In the genomic region with DNA sequence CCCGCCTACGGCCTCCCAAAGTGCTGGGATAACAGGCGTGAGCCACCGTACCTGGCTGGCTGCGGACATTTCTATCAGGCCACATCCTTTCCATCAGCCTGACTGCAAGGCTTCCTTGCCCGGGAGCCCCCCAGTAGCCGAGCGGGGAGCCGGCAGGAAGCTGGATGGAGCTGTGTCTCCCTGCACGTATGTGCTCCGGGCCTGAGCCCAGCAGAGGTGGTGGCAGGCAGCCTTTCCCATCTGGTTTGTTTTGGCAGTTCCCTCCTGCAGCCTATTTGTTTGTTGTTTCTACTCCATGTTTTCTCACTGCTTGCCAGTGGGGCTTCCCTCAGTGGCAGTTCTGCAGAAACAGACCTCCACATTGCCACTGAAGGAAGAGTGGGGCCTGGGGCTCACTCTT, we compare ENCODE assay signal across 21 cellular contexts. TPM values are rescaled to one million over a fixed set of nuclear protein-coding genes. Genes with fewer than 3 reads are reported as not detected.
DNase-seq lines count a peak whose midpoint lies in the region; ATAC-seq, FAIRE-seq and TF ChIP-seq lines count a peak whose summit lies in the region.
"Had no signal": no experiment of that assay in that cellular context is flagged by ENCODE, and none has a peak within 500 bp of the region (broad histone marks: within the 10 kb centered on the region; RNA-seq: fewer than 3 reads in every experiment).

No MANE protein-coding gene starts in this region.

- H3K36me3 ChIP-seq in liver (ENCODE audit: control insufficient read depth in 4 of 4, insufficient read depth in 3 of 4, low read depth in 1 of 4, low read length in 3 of 4) (no peaks in the 10 kb centered on the region), HepG2 (replicated peaks in 1 of 2; ENCODE audit: control insufficient read depth in 1 of 2, insufficient read depth in 2 of 2, low read length in 2 of 2) (no peaks in the 10 kb centered on the region), right lobe of liver (no peaks in the 10 kb centered on the region)

- H3K9me3 ChIP-seq in liver (ENCODE audit: control insufficient read depth in 4 of 4, low read length in 3 of 4) = no peaks in the 10 kb centered on the region
- H3K9me3 ChIP-seq in HepG2 (ENCODE audit: low read length) = no peaks in the 10 kb centered on the region
- H3K9me3 ChIP-seq in right lobe of liver = no peaks in the 10 kb centered on the region
- H3K9me3 ChIP-seq: BE2C, Caco-2, SK-N-SH had no signal

- CTCF ChIA-PET in HepG2 (lab: Yijun Ruan, JAX; ENCODE audit: low intra/inter-chr PET ratio, low total read pairs) = no interaction called here

- H3K36me3 Mint-ChIP-seq in activated T-cell treated with anti-CD3 and anti-CD28 coated beads, Interleukin-2, amount 50 U/mL, for 4 hours (ENCODE audit: insufficient read depth) = peaks cover 4% of the 10 kb centered on the region
- H3K36me3 Mint-ChIP-seq: CD4-positive, CD25-positive, alpha-beta regulatory T cell had no signal

- TF ChIP-seq POLR2A in HepG2 (IDR thresholded peaks at IDR 0.05; ENCODE audit: insufficient read depth in 1 of 2, low read depth in 2 of 2, low read length in 2 of 2) (no peak), right lobe of liver (IDR thresholded peaks at IDR 0.05) (no peak), lower leg skin (IDR thresholded peaks at IDR 0.05) (no peak)

- H3K4me1 Mint-ChIP-seq in activated T-cell treated with anti-CD3 and anti-CD28 coated beads, Interleukin-2, amount 50 U/mL, for 4 hours (ENCODE audit: low read depth) = peaks cover 12% of the 10 kb centered on the region

- peaks cover 15% of the 10 kb centered on the region for H3K79me2 ChIP-seq in HepG2 (ENCODE audit: insufficient read depth, low read length)

- intact Hi-C loops in HepG2 (cut with micrococcal nuclease; ENCODE audit: unreplicated experiment) = no loop called here
- intact Hi-C loops in right lobe of liver (cut with DNase I) = loop anchor here in 1 of 2 donors (10.0 kb wide), 1 partner anchor 143 kb away; the partner anchor contains the start of gene SLC12A9
- intact Hi-C loops in lower leg skin (cut with DNase I; ENCODE audit: low total_unique reads) = no loop called here

- no TSS peak for BruUV-seq in HepG2 (replicated peaks; lab: Mats Ljungman, UMichigan)

- no peaks in the 10 kb centered on the region for H3K27me3 ChIP-seq in liver (ENCODE audit: control insufficient read depth in 4 of 4, insufficient read depth in 4 of 4, low read length in 3 of 4)
- H3K27me3 ChIP-seq in HepG2 (ENCODE audit: control insufficient read depth in 1 of 2, insufficient read depth in 2 of 2, low read length in 2 of 2) = no peaks in the 10 kb centered on the region
- H3K27me3 ChIP-seq in right lobe of liver = no peaks in the 10 kb centered on the region
- H3K27me3 ChIP-seq: BE2C had no signal

- WGBS in liver = 55% methylated on average over 11 of the region's 11 CpGs
- 93% methylated on average over 9 of the region's 11 CpGs for WGBS in HepG2 (ENCODE audit: low lambda C conversion rate)
- WGBS in right lobe of liver (ENCODE audit: insufficient coverage, low coverage, low lambda C conversion rate, missing lambda C conversion rate) = 57% methylated on average over 4 of the region's 11 CpGs
- WGBS in lower leg skin, 2 donors = 82 to 86% methylated on average over 11 of the region's 11 CpGs

- no peak for FAIRE-seq in HepG2 (lab: Jason Lieb, UNC)
- FAIRE-seq: G401.6 had no signal

- H3K27me3 Mint-ChIP-seq in activated T-cell treated with anti-CD3 and anti-CD28 coated beads, Interleukin-2, amount 50 U/mL, for 4 hours (ENCODE audit: low read depth) = no peaks in the 10 kb centered on the region

- H3K4me3 ChIP-seq in liver (ENCODE audit: low read depth in 1 of 3, low read length in 3 of 3) = no peak overlapping the region
- no peak overlapping the region for H3K4me3 ChIP-seq in HepG2 (replicated peaks in 1 of 3; ENCODE audit: insufficient read depth in 1 of 3, low read depth in 2 of 3, low read length in 3 of 3)
- H3K4me3 ChIP-seq in right lobe of liver = no peak overlapping the region
- H3K4me3 ChIP-seq in lower leg skin (ENCODE audit: low read depth, poor library complexity, severe bottlenecking) = no peak overlapping the region

- DNase-seq in HepG2 (ENCODE audit: low spot score) (no peak), right lobe of liver (peak in 2 of 3 donors; percentile 70 to 76), lower leg skin (ENCODE audit: low spot score in 2 of 2) (no peak), NCI-H2029 treated with DMSO at 0.1 percent for 48 hours (lab: John Stamatoyannopoulos, UW) (no peak)
- no peak for DNase-seq in activated T-cell treated with anti-CD3 and anti-CD28 coated beads, Interleukin-2, amount 50 U/mL, for 4 hours
- DNase-seq: BE2C; Caco-2; CD4-positive, CD25-positive, alpha-beta regulatory T cell; KBM-7; NCI-H1105 treated with DMSO at 0.1 percent for 48 hours; NCI-H187; NCI-H2227 treated with DMSO at 0.1 percent for 48 hours; NCI-H510A treated with DMSO at 0.1 percent for 48 hours; NCI-H774; OCI-M1; SHP77 treated with DMSO at 0.1 percent for 48 hours; SK-N-SH had no signal

- H2AFZ ChIP-seq in HepG2 (ENCODE audit: low read length) = no peak overlapping the region

- POLR2A ChIA-PET in HepG2 (lab: Yijun Ruan, JAX) = no interaction called here

- TF ChIP-seq CTCF in liver (IDR thresholded peaks at IDR 0.05; ENCODE audit: low read depth, low read length, missing input control) (no peak), HepG2 (CRISPR knock-in tag; IDR thresholded peaks at IDR 0.05) (no peak), right lobe of liver (IDR thresholded peaks at IDR 0.05) (no peak), lower leg skin (IDR thresholded peaks at IDR 0.05) (no peak)

- no peaks in the 10 kb centered on the region for H4K20me1 ChIP-seq in HepG2 (ENCODE audit: insufficient read depth, low read length)

- TF ChIP-seq EP300 in HepG2 (IDR thresholded peaks at IDR 0.05; ENCODE audit: low read depth in 2 of 2, low read length in 2 of 2) (no peak), HepG2 (CRISPR knock-in tag; IDR thresholded peaks at IDR 0.05; ENCODE audit: borderline replicate concordance) (no peak)

- H3K9me3 Mint-ChIP-seq in activated T-cell treated with anti-CD3 and anti-CD28 coated beads, Interleukin-2, amount 50 U/mL, for 4 hours = no peaks in the 10 kb centered on the region
- H3K9me3 Mint-ChIP-seq: CD4-positive, CD25-positive, alpha-beta regulatory T cell had no signal

- no peak overlapping the region for H3K4me2 ChIP-seq in HepG2 (ENCODE audit: low read depth, low read length)
- H3K4me2 ChIP-seq: SK-N-SH had no signal

- TF ChIP-seq RAD21 in liver (IDR thresholded peaks at IDR 0.05) = no peak
- no peak for TF ChIP-seq RAD21 in HepG2 (CRISPR knock-in tag; IDR thresholded peaks at IDR 0.05)

- H3K4me1 ChIP-seq in liver (ENCODE audit: control insufficient read depth in 4 of 4, insufficient read depth in 4 of 4, low read length in 3 of 4) (peaks cover 8 to 36% (median 19%) of the 10 kb centered on the region in 4 donors), HepG2 (ENCODE audit: insufficient read depth, low read length) (peaks cover 20% of the 10 kb centered on the region), right lobe of liver (peaks cover 0 to 39% (median 12%) of the 10 kb centered on the region in 4 donors)
- H3K4me1 ChIP-seq: BE2C had no signal

- H3K4me3 Mint-ChIP-seq in activated T-cell treated with anti-CD3 and anti-CD28 coated beads, Interleukin-2, amount 50 U/mL, for 4 hours = no peak overlapping the region
- H3K4me3 Mint-ChIP-seq: CD4-positive, CD25-positive, alpha-beta regulatory T cell had no signal

- peak overlapping the region; percentile 62 to 79 for H3K27ac ChIP-seq in liver (ENCODE audit: low read depth in 1 of 2, low read length in 2 of 2)
- no peak overlapping the region for H3K27ac ChIP-seq in HepG2 (ENCODE audit: extremely low read length, insufficient read depth, low read length)
- H3K27ac ChIP-seq in right lobe of liver = no peak overlapping the region

- in situ Hi-C loops in HepG2 (cut with HindIII; ENCODE audit: extremely low pct_ligation_motif_present, low pct_unique_long_range_greater_than_20kb) = no loop called here

- ATAC-seq in HepG2 = no peak
- ATAC-seq in right lobe of liver = peak; percentile 68 to 86 (median 78)
- ATAC-seq in activated T-cell treated with anti-CD3 and anti-CD28 coated beads, Interleukin-2, amount 50 U/mL, for 4 hours = no peak

- H3K9ac ChIP-seq in liver (ENCODE audit: low read depth in 1 of 2, low read length in 2 of 2) = no peak overlapping the region
- no peak overlapping the region for H3K9ac ChIP-seq in HepG2 (ENCODE audit: insufficient read depth, low read depth, low read length)
- H3K9ac ChIP-seq: SK-N-SH had no signal

RNA-seq across cellular contexts. Expression of gene POP7, which starts 5.4 kb away (rescaled TPM):
- 10 to 100 TPM; 19.1 to 36.6 TPM for total RNA-seq in liver
- polyA plus RNA-seq in liver = 10 to 100 TPM; 31.1 to 40.1 TPM
- 91.1 and 91.5 TPM in 2 replicates for total RNA-seq in HepG2 (2016; rRNA removed; fragmentation: Illumina TruSeq; extraction: Trizol)
- total RNA-seq in HepG2 (2016; cell fraction: cytosol; rRNA removed; fragmentation: Illumina TruSeq; extraction: Trizol; ENCODE audit: low read depth) = 80.9 and 134 TPM in 2 replicates
- total RNA-seq in HepG2 (2016; cell fraction: insoluble cytoplasmic fraction; rRNA removed; fragmentation: Illumina TruSeq; extraction: Trizol) = 88.0 and 96.3 TPM in 2 replicates
- 82.0 and 130 TPM in 2 replicates for total RNA-seq in HepG2 (2016; cell fraction: membrane; rRNA removed; fragmentation: Illumina TruSeq; extraction: Trizol)
- 30.9 and 33.0 TPM in 2 replicates for total RNA-seq in HepG2 (2016; cell fraction: nucleus; rRNA removed; fragmentation: Illumina TruSeq; extraction: Trizol)
- polyA plus RNA-seq in HepG2 (2011; rRNA removed) = 63.9 and 70.6 TPM in 2 replicates
- 59.0 and 91.7 TPM in 2 replicates for polyA plus RNA-seq in HepG2 (2011; cell fraction: cytosol; rRNA removed)
- polyA plus RNA-seq in HepG2 (2011; cell fraction: nucleus; rRNA removed) = 30.7 and 33.6 TPM in 2 replicates
- 35.3 and 43.7 TPM in 2 replicates for polyA plus RNA-seq in HepG2 (2012)
- polyA plus RNA-seq in HepG2 (2016; cell fraction: cytosol; fragmentation: Illumina TruSeq; extraction: Trizol; ENCODE audit: low read depth) = 72.9 and 135 TPM in 2 replicates
- 95.2 and 106 TPM in 2 replicates for polyA plus RNA-seq in HepG2 (2016; cell fraction: insoluble cytoplasmic fraction; fragmentation: Illumina TruSeq; extraction: Trizol; ENCODE audit: low read depth)
- polyA plus RNA-seq in HepG2 (2016; cell fraction: membrane; fragmentation: Illumina TruSeq; extraction: Trizol; ENCODE audit: low read depth) = 75.0 and 120 TPM in 2 replicates
- 59.0 and 71.0 TPM in 2 replicates for polyA plus RNA-seq in HepG2 (2016; cell fraction: nucleus; fragmentation: Illumina TruSeq; extraction: Trizol; ENCODE audit: insufficient read depth, low read depth)
- polyA minus RNA-seq in HepG2 (2011; rRNA and poly(A)+ RNA removed; ENCODE audit: low replicate concordance) = 32.0 and 34.2 TPM in 2 replicates
- polyA minus RNA-seq in HepG2 (2011; cell fraction: cytosol; rRNA and poly(A)+ RNA removed) = 21.5 and 21.6 TPM in 2 replicates
- 4.5 and 5.0 TPM in 2 replicates for polyA minus RNA-seq in HepG2 (2011; cell fraction: nucleus; rRNA and poly(A)+ RNA removed)
- total RNA-seq in right lobe of liver = 10 to 100 TPM; 13.0 to 52.2 (median 29.2) TPM
- total RNA-seq in lower leg skin = 10 to 100 TPM; 51.3 to 72.7 (median 70.3) TPM
- 100 to 1,000 TPM in 1 of 3 donors, 10 to 100 TPM in 2; 77.3 to 106 (median 85.9) TPM for total RNA-seq in activated T-cell treated with anti-CD3 and anti-CD28 coated beads, Interleukin-2, amount 50 U/mL, for 4 hours

RNA-seq across cellular contexts. Expression of gene EPO, which starts 8.9 kb away (rescaled TPM):
- total RNA-seq in liver (1 to 10 TPM; 1.3 to 1.5 TPM), HepG2 (2016; rRNA removed; fragmentation: Illumina TruSeq; extraction: Trizol) (9.9 and 10.3 TPM in 2 replicates), right lobe of liver (10 to 100 TPM in 3 of 6 experiments, 1 to 10 TPM in 1, under 1 TPM in 2; 0.20 to 84.5 (median 12.7) TPM), lower leg skin (under 1 TPM in 2 of 4 donors, not detected in 2; 0.17 to 0.25 TPM)
- polyA plus RNA-seq in liver (10 to 100 TPM in 1 of 2 donors, 1 to 10 TPM in 1; 5.3 to 22.9 TPM), HepG2 (2011; rRNA removed) (25.7 and 26.2 TPM in 2 replicates)
- total RNA-seq in HepG2 (2016; cell fraction: cytosol; rRNA removed; fragmentation: Illumina TruSeq; extraction: Trizol; ENCODE audit: low read depth) = 10.8 and 15.4 TPM in 2 replicates
- 9.7 and 9.8 TPM in 2 replicates for total RNA-seq in HepG2 (2016; cell fraction: insoluble cytoplasmic fraction; rRNA removed; fragmentation: Illumina TruSeq; extraction: Trizol)
- total RNA-seq in HepG2 (2016; cell fraction: membrane; rRNA removed; fragmentation: Illumina TruSeq; extraction: Trizol) = 16.5 and 20.1 TPM in 2 replicates
- 5.3 and 6.7 TPM in 2 replicates for total RNA-seq in HepG2 (2016; cell fraction: nucleus; rRNA removed; fragmentation: Illumina TruSeq; extraction: Trizol)
- polyA plus RNA-seq in HepG2 (2011; cell fraction: cytosol; rRNA removed) = 19.8 and 27.3 TPM in 2 replicates
- polyA plus RNA-seq in HepG2 (2011; cell fraction: nucleus; rRNA removed) = 19.5 and 22.2 TPM in 2 replicates
- 8.8 and 13.8 TPM in 2 replicates for polyA plus RNA-seq in HepG2 (2012)
- polyA plus RNA-seq in HepG2 (2016; cell fraction: cytosol; fragmentation: Illumina TruSeq; extraction: Trizol; ENCODE audit: low read depth) = 12.3 and 15.4 TPM in 2 replicates
- 10.0 and 11.4 TPM in 2 replicates for polyA plus RNA-seq in HepG2 (2016; cell fraction: insoluble cytoplasmic fraction; fragmentation: Illumina TruSeq; extraction: Trizol; ENCODE audit: low read depth)
- 14.8 and 16.9 TPM in 2 replicates for polyA plus RNA-seq in HepG2 (2016; cell fraction: membrane; fragmentation: Illumina TruSeq; extraction: Trizol; ENCODE audit: low read depth)
- polyA plus RNA-seq in HepG2 (2016; cell fraction: nucleus; fragmentation: Illumina TruSeq; extraction: Trizol; ENCODE audit: insufficient read depth, low read depth) = 13.7 and 14.3 TPM in 2 replicates
- polyA minus RNA-seq in HepG2 (2011; rRNA and poly(A)+ RNA removed; ENCODE audit: low replicate concordance) = 17.8 TPM in 1 of 2 replicates, not detected in the other
- 10.0 and 11.1 TPM in 2 replicates for polyA minus RNA-seq in HepG2 (2011; cell fraction: cytosol; rRNA and poly(A)+ RNA removed)
- 2.6 and 3.1 TPM in 2 replicates for polyA minus RNA-seq in HepG2 (2011; cell fraction: nucleus; rRNA and poly(A)+ RNA removed)
- not detected for total RNA-seq in activated T-cell treated with anti-CD3 and anti-CD28 coated beads, Interleukin-2, amount 50 U/mL, for 4 hours
- total RNA-seq: A172; CD4-positive, CD25-positive, alpha-beta regulatory T cell; RPMI7951 had no signal
- polyA plus RNA-seq: SK-N-SH had no signal

RNA-seq across cellular contexts. Expression of gene GIGYF1, which starts 17.3 kb away (rescaled TPM):
- total RNA-seq in liver = 10 to 100 TPM; 12.7 TPM
- polyA plus RNA-seq in liver = 1 to 10 TPM; 6.8 to 7.5 TPM
- total RNA-seq in HepG2 (2016; rRNA removed; fragmentation: Illumina TruSeq; extraction: Trizol) = 6.4 and 16.1 TPM in 2 replicates
- total RNA-seq in HepG2 (2016; cell fraction: cytosol; rRNA removed; fragmentation: Illumina TruSeq; extraction: Trizol; ENCODE audit: low read depth) = 1.1 TPM in 2 replicates
- total RNA-seq in HepG2 (2016; cell fraction: insoluble cytoplasmic fraction; rRNA removed; fragmentation: Illumina TruSeq; extraction: Trizol) = 5.2 and 15.6 TPM in 2 replicates
- 2.5 and 3.1 TPM in 2 replicates for total RNA-seq in HepG2 (2016; cell fraction: membrane; rRNA removed; fragmentation: Illumina TruSeq; extraction: Trizol)
- total RNA-seq in HepG2 (2016; cell fraction: nucleus; rRNA removed; fragmentation: Illumina TruSeq; extraction: Trizol) = 20.9 and 26.7 TPM in 2 replicates
- polyA plus RNA-seq in HepG2 (2011; rRNA removed) = 7.6 and 10.2 TPM in 2 replicates
- 2.9 and 4.4 TPM in 2 replicates for polyA plus RNA-seq in HepG2 (2011; cell fraction: cytosol; rRNA removed)
- polyA plus RNA-seq in HepG2 (2011; cell fraction: nucleus; rRNA removed) = 109 and 136 TPM in 2 replicates
- polyA plus RNA-seq in HepG2 (2012) = 14.6 and 15.7 TPM in 2 replicates
- polyA plus RNA-seq in HepG2 (2016; cell fraction: cytosol; fragmentation: Illumina TruSeq; extraction: Trizol; ENCODE audit: low read depth) = 0.49 and 0.50 TPM in 2 replicates
- polyA plus RNA-seq in HepG2 (2016; cell fraction: insoluble cytoplasmic fraction; fragmentation: Illumina TruSeq; extraction: Trizol; ENCODE audit: low read depth) = 4.7 and 6.6 TPM in 2 replicates
- polyA plus RNA-seq in HepG2 (2016; cell fraction: membrane; fragmentation: Illumina TruSeq; extraction: Trizol; ENCODE audit: low read depth) = 1.2 and 1.8 TPM in 2 replicates
- polyA plus RNA-seq in HepG2 (2016; cell fraction: nucleus; fragmentation: Illumina TruSeq; extraction: Trizol; ENCODE audit: insufficient read depth, low read depth) = 82.9 and 91.2 TPM in 2 replicates
- polyA minus RNA-seq in HepG2 (2011; rRNA and poly(A)+ RNA removed; ENCODE audit: low replicate concordance) = 10.8 and 12.0 TPM in 2 replicates
- 5.3 and 5.8 TPM in 2 replicates for polyA minus RNA-seq in HepG2 (2011; cell fraction: cytosol; rRNA and poly(A)+ RNA removed)
- 29.1 and 35.3 TPM in 2 replicates for polyA minus RNA-seq in HepG2 (2011; cell fraction: nucleus; rRNA and poly(A)+ RNA removed)
- 10 to 100 TPM in 4 of 6 experiments, 1 to 10 TPM in 2; 6.6 to 25.1 (median 15.5) TPM for total RNA-seq in right lobe of liver
- total RNA-seq in lower leg skin = 10 to 100 TPM; 34.9 to 56.6 (median 40.0) TPM
- total RNA-seq in activated T-cell treated with anti-CD3 and anti-CD28 coated beads, Interleukin-2, amount 50 U/mL, for 4 hours = 10 to 100 TPM; 56.2 to 88.3 (median 58.0) TPM

RNA-seq across cellular contexts. Expression of gene ZAN, which starts 22.0 kb away (rescaled TPM):
- under 1 TPM in 1 of 2 donors, not detected in 1; under 0.01 TPM for total RNA-seq in liver
- polyA plus RNA-seq in liver = under 1 TPM in 1 of 2 donors, not detected in 1; 0.08 TPM
- total RNA-seq in HepG2 (2016; rRNA removed; fragmentation: Illumina TruSeq; extraction: Trizol) = 0.02 and 0.08 TPM in 2 replicates
- total RNA-seq in HepG2 (2016; cell fraction: cytosol; rRNA removed; fragmentation: Illumina TruSeq; extraction: Trizol; ENCODE audit: low read depth) = 0.09 and 0.10 TPM in 2 replicates
- total RNA-seq in HepG2 (2016; cell fraction: insoluble cytoplasmic fraction; rRNA removed; fragmentation: Illumina TruSeq; extraction: Trizol) = 0.04 TPM in 2 replicates
- 0.03 and 0.06 TPM in 2 replicates for total RNA-seq in HepG2 (2016; cell fraction: membrane; rRNA removed; fragmentation: Illumina TruSeq; extraction: Trizol)
- total RNA-seq in HepG2 (2016; cell fraction: nucleus; rRNA removed; fragmentation: Illumina TruSeq; extraction: Trizol) = 0.06 TPM in 2 replicates
- polyA plus RNA-seq in HepG2 (2011; rRNA removed) = 0.09 and 0.14 TPM in 2 replicates
- polyA plus RNA-seq in HepG2 (2011; cell fraction: cytosol; rRNA removed) = 0.07 and 0.08 TPM in 2 replicates
- polyA plus RNA-seq in HepG2 (2011; cell fraction: nucleus; rRNA removed) = 0.55 and 0.66 TPM in 2 replicates
- polyA plus RNA-seq in HepG2 (2012) = 0.13 and 0.23 TPM in 2 replicates
- 0.05 TPM in 2 replicates for polyA plus RNA-seq in HepG2 (2016; cell fraction: cytosol; fragmentation: Illumina TruSeq; extraction: Trizol; ENCODE audit: low read depth)
- polyA plus RNA-seq in HepG2 (2016; cell fraction: insoluble cytoplasmic fraction; fragmentation: Illumina TruSeq; extraction: Trizol; ENCODE audit: low read depth) = 0.05 and 0.12 TPM in 2 replicates
- polyA plus RNA-seq in HepG2 (2016; cell fraction: membrane; fragmentation: Illumina TruSeq; extraction: Trizol; ENCODE audit: low read depth) = 0.07 and 0.08 TPM in 2 replicates
- polyA plus RNA-seq in HepG2 (2016; cell fraction: nucleus; fragmentation: Illumina TruSeq; extraction: Trizol; ENCODE audit: insufficient read depth, low read depth) = 0.44 and 0.63 TPM in 2 replicates
- polyA minus RNA-seq in HepG2 (2011; rRNA and poly(A)+ RNA removed; ENCODE audit: low replicate concordance) = 0.48 TPM in 1 of 2 replicates, not detected in the other
- polyA minus RNA-seq in HepG2 (2011; cell fraction: cytosol; rRNA and poly(A)+ RNA removed) = 0.10 and 0.18 TPM in 2 replicates
- polyA minus RNA-seq in HepG2 (2011; cell fraction: nucleus; rRNA and poly(A)+ RNA removed) = 0.25 and 0.26 TPM in 2 replicates
- under 1 TPM in 2 of 6 experiments, not detected in 4; 0.02 to 0.31 TPM for total RNA-seq in right lobe of liver
- under 1 TPM; 0.04 to 0.16 (median 0.06) TPM for total RNA-seq in lower leg skin
- total RNA-seq in activated T-cell treated with anti-CD3 and anti-CD28 coated beads, Interleukin-2, amount 50 U/mL, for 4 hours = not detected
- total RNA-seq: A172; Caco-2; CD4-positive, CD25-positive, alpha-beta regulatory T cell; RPMI7951 had no signal
- polyA plus RNA-seq: CD4-positive, CD25-positive, alpha-beta regulatory T cell; SK-N-SH had no signal

RNA-seq across cellular contexts. Expression of gene GNB2, which starts 37.8 kb away (rescaled TPM):
- 10 to 100 TPM; 57.9 to 88.5 TPM for total RNA-seq in liver
- polyA plus RNA-seq in liver = 100 to 1,000 TPM in 1 of 2 donors, 10 to 100 TPM in 1; 37.6 to 133 TPM
- 48.3 and 64.3 TPM in 2 replicates for total RNA-seq in HepG2 (2016; rRNA removed; fragmentation: Illumina TruSeq; extraction: Trizol)
- total RNA-seq in HepG2 (2016; cell fraction: cytosol; rRNA removed; fragmentation: Illumina TruSeq; extraction: Trizol; ENCODE audit: low read depth) = 84.0 and 90.3 TPM in 2 replicates
- 51.7 and 55.9 TPM in 2 replicates for total RNA-seq in HepG2 (2016; cell fraction: insoluble cytoplasmic fraction; rRNA removed; fragmentation: Illumina TruSeq; extraction: Trizol)
- total RNA-seq in HepG2 (2016; cell fraction: membrane; rRNA removed; fragmentation: Illumina TruSeq; extraction: Trizol) = 95.7 and 129 TPM in 2 replicates
- total RNA-seq in HepG2 (2016; cell fraction: nucleus; rRNA removed; fragmentation: Illumina TruSeq; extraction: Trizol) = 30.4 and 32.6 TPM in 2 replicates
- polyA plus RNA-seq in HepG2 (2011; rRNA removed) = 67.1 and 82.0 TPM in 2 replicates
- 69.6 and 88.5 TPM in 2 replicates for polyA plus RNA-seq in HepG2 (2011; cell fraction: cytosol; rRNA removed)
- 82.9 and 91.9 TPM in 2 replicates for polyA plus RNA-seq in HepG2 (2011; cell fraction: nucleus; rRNA removed)
- polyA plus RNA-seq in HepG2 (2012) = 80.2 and 110 TPM in 2 replicates
- 141 and 174 TPM in 2 replicates for polyA plus RNA-seq in HepG2 (2016; cell fraction: cytosol; fragmentation: Illumina TruSeq; extraction: Trizol; ENCODE audit: low read depth)
- 105 and 126 TPM in 2 replicates for polyA plus RNA-seq in HepG2 (2016; cell fraction: insoluble cytoplasmic fraction; fragmentation: Illumina TruSeq; extraction: Trizol; ENCODE audit: low read depth)
- 137 and 159 TPM in 2 replicates for polyA plus RNA-seq in HepG2 (2016; cell fraction: membrane; fragmentation: Illumina TruSeq; extraction: Trizol; ENCODE audit: low read depth)
- polyA plus RNA-seq in HepG2 (2016; cell fraction: nucleus; fragmentation: Illumina TruSeq; extraction: Trizol; ENCODE audit: insufficient read depth, low read depth) = 84.9 and 92.0 TPM in 2 replicates
- polyA minus RNA-seq in HepG2 (2011; rRNA and poly(A)+ RNA removed; ENCODE audit: low replicate concordance) = 104 and 125 TPM in 2 replicates
- 35.2 and 43.4 TPM in 2 replicates for polyA minus RNA-seq in HepG2 (2011; cell fraction: cytosol; rRNA and poly(A)+ RNA removed)
- polyA minus RNA-seq in HepG2 (2011; cell fraction: nucleus; rRNA and poly(A)+ RNA removed) = 10.0 and 11.4 TPM in 2 replicates
- 100 to 1,000 TPM in 3 of 6 experiments, 10 to 100 TPM in 3; 75.6 to 133 (median 106) TPM for total RNA-seq in right lobe of liver
- 100 to 1,000 TPM; 309 to 439 (median 353) TPM for total RNA-seq in lower leg skin
- total RNA-seq in activated T-cell treated with anti-CD3 and anti-CD28 coated beads, Interleukin-2, amount 50 U/mL, for 4 hours = 100 to 1,000 TPM; 209 to 231 (median 215) TPM

Comparison
In these comparisons a context has a peak if more than half of its experiments do, and no peak if none do; other contexts are left out.
1. H3K27ac ChIP-seq: peak in liver (2 of 2); none in HepG2 (single experiment) and right lobe of liver (0 of 3).
2. ATAC-seq: peak in right lobe of liver (4 of 4); none in HepG2 (single experiment) and activated T-cell treated with anti-CD3 and anti-CD28 coated beads, Interleukin-2, amount 50 U/mL, for 4 hours (0 of 2).
3. DNase-seq: peak in right lobe of liver (2 of 3); none in HepG2 (single experiment), lower leg skin (0 of 2), activated T-cell treated with anti-CD3 and anti-CD28 coated beads, Interleukin-2, amount 50 U/mL, for 4 hours (single experiment) and NCI-H2029 treated with DMSO at 0.1 percent for 48 hours (single experiment).